ENCODE assay signal across 8 cellular contexts in the genomic region with DNA sequence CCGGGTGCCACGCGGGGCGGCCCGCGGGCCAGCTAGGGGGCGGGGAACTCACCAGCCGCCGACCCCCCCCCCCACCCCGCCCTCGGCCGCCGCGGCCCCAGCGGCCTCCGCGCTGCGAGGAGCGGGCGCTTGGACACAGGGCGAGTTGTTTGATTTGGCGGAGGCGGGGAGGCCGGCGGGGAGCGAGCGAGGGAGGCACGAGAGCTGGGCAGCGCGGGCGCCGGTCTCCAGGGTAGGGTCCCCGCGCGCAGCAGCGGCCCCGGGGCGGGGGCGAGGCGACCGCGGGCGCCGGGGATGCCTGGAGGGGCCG.
A peak's percentile ranks its signal among the peaks of the same experiment; 100 is the strongest.
DNase-seq lines count a peak whose midpoint lies in the region; ATAC-seq and TF ChIP-seq lines count a peak whose summit lies in the region.

No MANE protein-coding gene starts in this region.

- H3K27me3 ChIP-seq in HCT116 (ENCODE audit: insufficient read depth, low read length) (no peaks in the 10 kb centered on the region; the same call in 1 of the 2 replicates), Panc1 (ENCODE audit: control insufficient read depth, insufficient read depth, low read length) (no peaks in the 10 kb centered on the region), right cardiac atrium (ENCODE audit: control insufficient read depth, insufficient read depth) (no peaks in the 10 kb centered on the region)

- no peaks in the 10 kb centered on the region for H3K9me2 ChIP-seq in HCT116 (ENCODE audit: insufficient read depth)

- peaks cover 4 to 9% of the 10 kb centered on the region in 2 donors for H3K36me3 Mint-ChIP-seq in stimulated activated naive B cell treated with anti-CD40 and anti-IgM and Interleukin-4, amounts not matched to agents 10 μg/mL and 1 μg/mL and 100 μg/mL, for 72 hours

- peaks cover 3 to 8% of the 10 kb centered on the region in 2 donors for H3K9me3 Mint-ChIP-seq in stimulated activated naive B cell treated with anti-CD40 and anti-IgM and Interleukin-4, amounts not matched to agents 10 μg/mL and 1 μg/mL and 100 μg/mL, for 72 hours

- no peak for TF ChIP-seq CTCF in GM12865 (IDR thresholded peaks at IDR 0.05; ENCODE audit: insufficient read depth, low read depth, low read length, missing control alignments)
- TF ChIP-seq CTCF in HCT116 (IDR thresholded peaks at IDR 0.05 in 2 of 3, conservative IDR thresholded peaks at IDR 0.05 in 1 of 3; ENCODE audit: borderline replicate concordance in 1 of 3, insufficient read depth in 1 of 3, low read depth in 2 of 3, low read length in 2 of 3) = no peak
- no peak for TF ChIP-seq CTCF in Panc1 (IDR thresholded peaks at IDR 0.05)

- CTCF ChIA-PET in HCT116 (lab: Charles Lee) = no interaction called here
- CTCF ChIA-PET in Panc1 (lab: Charles Lee) = interaction anchor here (0.7 kb wide), 1 partner anchor 221 kb away, joined by 5 read pairs; no protein-coding TSS in a partner anchor

- H3K4me1 Mint-ChIP-seq in stimulated activated naive B cell treated with anti-CD40 and anti-IgM and Interleukin-4, amounts not matched to agents 10 μg/mL and 1 μg/mL and 100 μg/mL, for 72 hours = peaks cover 21 to 22% of the 10 kb centered on the region in 2 donors

- H2AFZ ChIP-seq in HCT116 (ENCODE audit: low read depth, low read length, poor library complexity, severe bottlenecking) = no peak overlapping the region

- H3K79me2 ChIP-seq in HCT116 (ENCODE audit: insufficient read depth, low read length) = no peaks in the 10 kb centered on the region

- H3K4me3 Mint-ChIP-seq in stimulated activated naive B cell treated with anti-CD40 and anti-IgM and Interleukin-4, amounts not matched to agents 10 μg/mL and 1 μg/mL and 100 μg/mL, for 72 hours = peak overlapping the region; percentile 83 to 87

- H3K9me3 ChIP-seq in HCT116 (ENCODE audit: control insufficient read depth in 1 of 2, insufficient read depth in 1 of 2, low read depth in 1 of 2, low read length in 2 of 2) (no peaks in the 10 kb centered on the region), Panc1 (ENCODE audit: control insufficient read depth, insufficient read depth, low read depth, low read length) (no peaks in the 10 kb centered on the region), right cardiac atrium (ENCODE audit: control insufficient read depth, low read length) (no peaks in the 10 kb centered on the region)

- WGBS in right cardiac atrium = under 1% methylated on average over 45 of the region's 45 CpGs

- H3K9ac ChIP-seq in HCT116 (ENCODE audit: low read length) = no peak overlapping the region

- DNase-seq in GM12865 (ENCODE audit: low read depth) (peak; percentile 27), HCT116 (ENCODE audit: low read depth, low spot score) (no peak), Panc1 (ENCODE audit: low read depth, low spot score) (no peak), right cardiac atrium (peak in 2 of 3 donors; percentile 63 to 64), NCI-H524 (lab: John Stamatoyannopoulos, UW) (no peak)
- peak; percentile 8 for DNase-seq in stimulated activated naive B cell treated with anti-CD40 and anti-IgM and Interleukin-4, amounts not matched to agents 10 μg/mL and 1 μg/mL and 100 μg/mL, for 72 hours
- DNase-seq in activated CD4-positive, alpha-beta T cell treated with anti-CD3 and anti-CD28 coated beads, Interleukin-2, amount 50 U/mL, for 4 hours = no peak
- DNase-seq in activated effector memory CD4-positive, alpha-beta T cell treated with Interleukin-2 at 50 U/mL for 16 hours = no peak

- RAD21 ChIA-PET in HCT116 (lab: Charles Lee; ENCODE audit: low non-redundant PET in 1 of 2, low total read pairs in 2 of 2, uncharacterized antibody in 2 of 2, unreplicated experiment in 2 of 2) = no interaction called here

- peak; percentile 20; the same call in 1 of the 2 replicates for ATAC-seq in HCT116
- ATAC-seq in Panc1 = peak; percentile 76
- peak; percentile 39 to 54 for ATAC-seq in right cardiac atrium
- ATAC-seq in stimulated activated naive B cell treated with anti-CD40 and anti-IgM and Interleukin-4, amounts not matched to agents 10 μg/mL and 1 μg/mL and 100 μg/mL, for 72 hours (replicated peaks) = peak; percentile 21 to 35

- BruUV-seq in HCT116 (replicated peaks; lab: Mats Ljungman, UMichigan) = no TSS peak
- BruUV-seq in Panc1 (replicated peaks; lab: Mats Ljungman, UMichigan) = no TSS peak

- H3K4me3 ChIP-seq in GM12865 (ENCODE audit: low read depth, low read length) (peak overlapping the region; percentile 54), HCT116 (replicated peaks in 1 of 2; ENCODE audit: low read depth in 1 of 2, low read length in 2 of 2) (no peak overlapping the region), Panc1 (ENCODE audit: low read depth in 2 of 2, low read length in 2 of 2) (peak overlapping the region; percentile 52 to 61), right cardiac atrium (ENCODE audit: low read length) (peak overlapping the region; percentile 90)

- H4K20me1 ChIP-seq in HCT116 (ENCODE audit: insufficient read depth) = no peaks in the 10 kb centered on the region

- H3K27ac ChIP-seq in HCT116 (ENCODE audit: low read depth, low read length) (no peak overlapping the region), Panc1 (ENCODE audit: low read length) (no peak overlapping the region), right cardiac atrium (ENCODE audit: low read length) (no peak overlapping the region)

- H3K36me3 ChIP-seq in HCT116 (ENCODE audit: control insufficient read depth in 1 of 2, insufficient read depth in 2 of 2, low read length in 2 of 2) (no peaks in the 10 kb centered on the region), Panc1 (ENCODE audit: control insufficient read depth, insufficient read depth, low read length) (no peaks in the 10 kb centered on the region)

- H3K27me3 Mint-ChIP-seq in stimulated activated naive B cell treated with anti-CD40 and anti-IgM and Interleukin-4, amounts not matched to agents 10 μg/mL and 1 μg/mL and 100 μg/mL, for 72 hours = peaks cover 48 to 67% of the 10 kb centered on the region in 2 donors

- intact Hi-C loops in HCT116 (cut with micrococcal nuclease) = no loop called here
- intact Hi-C loops in Panc1 (cut with micrococcal nuclease; ENCODE audit: unreplicated experiment) = no loop called here
- intact Hi-C loops in right cardiac atrium (cut with DNase I) = no loop called here

- 0 out of 2 replicates have a peak overlapping the region, but pooled peaks have one; percentile 19 for H3K4me2 ChIP-seq in HCT116 (ENCODE audit: low read length)

- TF ChIP-seq RAD21 in HCT116 (IDR thresholded peaks at IDR 0.05; ENCODE audit: low read depth) = no peak

- H3K4me1 ChIP-seq in HCT116 (ENCODE audit: control insufficient read depth in 1 of 2, insufficient read depth in 2 of 2, low read length in 2 of 2) (no peaks in the 10 kb centered on the region), Panc1 (ENCODE audit: control insufficient read depth, insufficient read depth, low read length) (peaks cover 12% of the 10 kb centered on the region; the same call in 1 of the 2 replicates), right cardiac atrium (ENCODE audit: control insufficient read depth, insufficient read depth, low read length) (peaks cover 2% of the 10 kb centered on the region)

- POLR2A ChIA-PET in HCT116 (lab: Charles Lee) = no interaction called here
- POLR2A ChIA-PET in Panc1 (lab: Charles Lee) = no interaction called here

- in situ Hi-C loops in Panc1 (cut with HindIII; ENCODE audit: low pct_unique_long_range_greater_than_20kb, low sequenced_read_pairs) = no loop called here

- TF ChIP-seq POLR2A in HCT116 (IDR thresholded peaks at IDR 0.05; ENCODE audit: borderline replicate concordance, extremely low read depth, insufficient read depth, insufficient read length) = no peak

- H3K27ac Mint-ChIP-seq in stimulated activated naive B cell treated with anti-CD40 and anti-IgM and Interleukin-4, amounts not matched to agents 10 μg/mL and 1 μg/mL and 100 μg/mL, for 72 hours = peak overlapping the region; percentile 79

TF ChIP-seq in HCT116, 20 proteins besides CTCF, POLR2A, EP300 and RAD21:
- no peak for TF ChIP-seq SRF (IDR thresholded peaks at IDR 0.05; ENCODE audit: low read depth)
- TF ChIP-seq POLR2AphosphoS5 (IDR thresholded peaks at IDR 0.05; ENCODE audit: low read depth, low read length) = no peak
- TF ChIP-seq SP1 (IDR thresholded peaks at IDR 0.05; ENCODE audit: low read depth) = no peak
- TF ChIP-seq, protein P1, sequence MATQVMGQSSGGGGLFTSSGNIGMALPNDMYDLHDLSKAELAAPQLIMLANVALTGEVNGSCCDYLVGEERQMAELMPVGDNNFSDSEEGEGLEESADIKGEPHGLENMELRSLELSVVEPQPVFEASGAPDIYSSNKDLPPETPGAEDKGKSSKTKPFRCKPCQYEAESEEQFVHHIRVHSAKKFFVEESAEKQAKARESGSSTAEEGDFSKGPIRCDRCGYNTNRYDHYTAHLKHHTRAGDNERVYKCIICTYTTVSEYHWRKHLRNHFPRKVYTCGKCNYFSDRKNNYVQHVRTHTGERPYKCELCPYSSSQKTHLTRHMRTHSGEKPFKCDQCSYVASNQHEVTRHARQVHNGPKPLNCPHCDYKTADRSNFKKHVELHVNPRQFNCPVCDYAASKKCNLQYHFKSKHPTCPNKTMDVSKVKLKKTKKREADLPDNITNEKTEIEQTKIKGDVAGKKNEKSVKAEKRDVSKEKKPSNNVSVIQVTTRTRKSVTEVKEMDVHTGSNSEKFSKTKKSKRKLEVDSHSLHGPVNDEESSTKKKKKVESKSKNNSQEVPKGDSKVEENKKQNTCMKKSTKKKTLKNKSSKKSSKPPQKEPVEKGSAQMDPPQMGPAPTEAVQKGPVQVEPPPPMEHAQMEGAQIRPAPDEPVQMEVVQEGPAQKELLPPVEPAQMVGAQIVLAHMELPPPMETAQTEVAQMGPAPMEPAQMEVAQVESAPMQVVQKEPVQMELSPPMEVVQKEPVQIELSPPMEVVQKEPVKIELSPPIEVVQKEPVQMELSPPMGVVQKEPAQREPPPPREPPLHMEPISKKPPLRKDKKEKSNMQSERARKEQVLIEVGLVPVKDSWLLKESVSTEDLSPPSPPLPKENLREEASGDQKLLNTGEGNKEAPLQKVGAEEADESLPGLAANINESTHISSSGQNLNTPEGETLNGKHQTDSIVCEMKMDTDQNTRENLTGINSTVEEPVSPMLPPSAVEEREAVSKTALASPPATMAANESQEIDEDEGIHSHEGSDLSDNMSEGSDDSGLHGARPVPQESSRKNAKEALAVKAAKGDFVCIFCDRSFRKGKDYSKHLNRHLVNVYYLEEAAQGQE (IDR thresholded peaks at IDR 0.05; ENCODE audit: low read depth) = no peak
- TF ChIP-seq EGR1 (IDR thresholded peaks at IDR 0.05; ENCODE audit: low read depth) = no peak

Comparison
In these comparisons a context has a peak if more than half of its experiments do, and no peak if none do; other contexts are left out.
1. DNase-seq: peak in GM12865 (single experiment), right cardiac atrium (2 of 3) and stimulated activated naive B cell treated with anti-CD40 and anti-IgM and Interleukin-4, amounts not matched to agents 10 μg/mL and 1 μg/mL and 100 μg/mL, for 72 hours (single experiment); none in HCT116 (single experiment), Panc1 (single experiment), activated CD4-positive, alpha-beta T cell treated with anti-CD3 and anti-CD28 coated beads, Interleukin-2, amount 50 U/mL, for 4 hours (0 of 2), activated effector memory CD4-positive, alpha-beta T cell treated with Interleukin-2 at 50 U/mL for 16 hours (single experiment) and NCI-H524 (0 of 2).
2. H3K4me3 ChIP-seq: peak in GM12865 (single experiment), Panc1 (2 of 2) and right cardiac atrium (single experiment); none in HCT116 (0 of 2).
3. ATAC-seq: peak in every context shown above with its lines; median percentile 76 in Panc1; 46 in right cardiac atrium; 28 in stimulated activated naive B cell treated with anti-CD40 and anti-IgM and Interleukin-4, amounts not matched to agents 10 μg/mL and 1 μg/mL and 100 μg/mL, for 72 hours; 20 in HCT116.